8 cellular contexts compared by ENCODE assay signal in genomic region chr11:65780770-65781151, GRCh38. TPM values are rescaled to one million over a fixed set of nuclear protein-coding genes. Genes with fewer than 3 reads are reported as not detected.
DNase-seq lines count a peak whose midpoint lies in the region; ATAC-seq and TF ChIP-seq lines count a peak whose summit lies in the region.

Gene AP5B1, minus strand, starts transcription at chr11:65780976. Its CDS starts 385 bp downstream, at chr11:65780591.

- intact Hi-C loops in sciatic nerve (cut with DNase I) = no loop called here

- no peak for TF ChIP-seq CTCF in astrocyte of the cerebellum (IDR thresholded peaks at IDR 0.05; ENCODE audit: low read depth, low read length, missing control alignments)

- ATAC-seq in GM19372 (IDR thresholded peaks at IDR 0.05; ENCODE audit: low read depth, unreplicated experiment) (peak; percentile 67), sciatic nerve (peak; percentile 35)

- in situ Hi-C loops in astrocyte of the cerebellum (cut with HindIII; ENCODE audit: low sequenced_read_pairs) = no loop called here

- DNase-seq in COLO668 (lab: John Stamatoyannopoulos, UW; ENCODE audit: unreplicated experiment) = peak; percentile 74
- DNase-seq in HT-29 (ENCODE audit: low spot score) = peak; percentile 61
- peak; percentile 59 to 72 (median 65) for DNase-seq in T-helper 2 cell
- no peak for DNase-seq in astrocyte of the cerebellum (ENCODE audit: low read depth)
- DNase-seq in hippocampal formation (lab: John Stamatoyannopoulos, UW) = peak; percentile 10 to 44
- DNase-seq in sciatic nerve (ENCODE audit: low spot score) = peak; percentile 78
- DNase-seq in pons (ENCODE audit: low spot score) = no peak

- peak within 1 kb of the TSS; percentile 67 for H3K4me3 ChIP-seq in astrocyte of the cerebellum (ENCODE audit: low read depth, low read length)

RNA-seq across cellular contexts. Expression of gene AP5B1, which starts in this region (rescaled TPM):
- 18.2 and 20.2 TPM in 2 replicates for total RNA-seq in HT-29 (2014; rRNA removed; shearing (Covaris generic))
- 12.9 TPM for total RNA-seq in sciatic nerve

Comparison
In these comparisons a context has a peak if more than half of its experiments do, and no peak if none do; other contexts are left out.
1. DNase-seq: peak in COLO668 (single experiment), HT-29 (single experiment), T-helper 2 cell (5 of 5), hippocampal formation (2 of 2) and sciatic nerve (single experiment); none in astrocyte of the cerebellum (single experiment) and pons (single experiment).